In genomic region chr7:148026713-148027112, GRCh38 we compare ENCODE assay signal across 17 cellular contexts.
A peak's percentile ranks its signal among the peaks of the same experiment; 100 is the strongest.
DNase-seq lines count a peak whose midpoint lies in the region; ATAC-seq, FAIRE-seq and TF ChIP-seq lines count a peak whose summit lies in the region.
"Had no signal": no experiment of that assay in that cellular context is flagged by ENCODE, and none has a peak within 500 bp of the region (broad histone marks: within the 10 kb centered on the region; RNA-seq: fewer than 3 reads in every experiment).

No MANE protein-coding gene starts in this region.

- no peaks in the 10 kb centered on the region; a peak in 1 of 4 replicates for H3K9me3 ChIP-seq in H1 (ENCODE audit: insufficient read depth in 2 of 2, low read depth in 1 of 2, low read length in 1 of 2)

- no peaks in the 10 kb centered on the region for H3K79me2 ChIP-seq in H1 (ENCODE audit: control insufficient read depth in 1 of 2, insufficient read depth in 2 of 2, low read length in 2 of 2)

- no peak overlapping the region for H2BK5ac ChIP-seq in H1 (ENCODE audit: low read depth, low read length)

- no peak overlapping the region for H3K23ac ChIP-seq in H1 (ENCODE audit: insufficient read length)

- no peaks in the 10 kb centered on the region for H3K79me1 ChIP-seq in H1 (ENCODE audit: low read depth, low read length)

- H3K4me1 ChIP-seq in H1 (replicated peaks in 1 of 4; ENCODE audit: control insufficient read depth in 3 of 4, insufficient read depth in 4 of 4, low read length in 3 of 4) = peaks cover 0 to 6% (median 3%) of the 10 kb centered on the region in 4 experiments; a peak in 3 of 7 replicates

- H3K9me3 Mint-ChIP-seq in activated CD4-positive, alpha-beta T cell treated with anti-CD3 and anti-CD28 coated beads, Interleukin-2, amount 10 ng/mL, durations not matched to agents 24 days and 14 days = no peaks in the 10 kb centered on the region

- H3K36me3 Mint-ChIP-seq in activated CD4-positive, alpha-beta T cell treated with anti-CD3 and anti-CD28 coated beads, Interleukin-2, amount 10 ng/mL, durations not matched to agents 24 days and 14 days (ENCODE audit: low read depth) = no peaks in the 10 kb centered on the region
- H3K36me3 Mint-ChIP-seq: CD4-positive, alpha-beta memory T cell had no signal

- no peak overlapping the region for H3K4me2 ChIP-seq in H1 (ENCODE audit: insufficient read depth in 1 of 2, low read depth in 2 of 2, low read length in 2 of 2)

- no peak overlapping the region for H3K4ac ChIP-seq in H1 (replicated peaks; ENCODE audit: insufficient read length, low read depth, low read length)

- H3K9ac ChIP-seq in H1 (replicated peaks in 1 of 4; ENCODE audit: extremely low read depth in 1 of 4, low read depth in 3 of 4, low read length in 3 of 4) = no peak overlapping the region

- ATAC-seq in GM18867 (IDR thresholded peaks at IDR 0.05; ENCODE audit: unreplicated experiment) (peak; percentile 71), HG03432 (IDR thresholded peaks at IDR 0.05; ENCODE audit: unreplicated experiment) (peak; percentile 54)
- ATAC-seq: GM12878 had no signal

- H3K27ac ChIP-seq in H1 (ENCODE audit: low read depth, low read length) = no peak overlapping the region

- H3K56ac ChIP-seq in H1 (replicated peaks; ENCODE audit: insufficient read length, low read depth, low read length) = no peak overlapping the region

- no peaks in the 10 kb centered on the region for H3K23me2 ChIP-seq in H1 (ENCODE audit: low read depth, low read length)

- CTCF ChIA-PET in H1 (lab: Charles Lee; ENCODE audit: partially characterized antibody) = no interaction called here

- no peak for TF ChIP-seq POLR2A in H1 (IDR thresholded peaks at IDR 0.05; ENCODE audit: control extremely low read depth in 1 of 2, low read depth in 2 of 2, low read length in 2 of 2)

- no peak overlapping the region for H2BK20ac ChIP-seq in H1 (ENCODE audit: low read length)

- H3K4me3 ChIP-seq in H1 (ENCODE audit: extremely low read depth in 1 of 4, insufficient read depth in 2 of 4, low read depth in 3 of 4, low read length in 4 of 4) = no peak overlapping the region
- H3K4me3 ChIP-seq: GM12878 had no signal

- H3K14ac ChIP-seq in H1 (ENCODE audit: insufficient read length) = no peak overlapping the region

- H4K20me1 ChIP-seq in H1 (replicated peaks in 1 of 2; ENCODE audit: control insufficient read depth in 1 of 2, insufficient read depth in 2 of 2, low read length in 2 of 2) = no peaks in the 10 kb centered on the region

- no peak overlapping the region for H2BK12ac ChIP-seq in H1 (ENCODE audit: low read depth, low read length)

- H2BK15ac ChIP-seq in H1 (ENCODE audit: low read length) = no peak overlapping the region

- no peak overlapping the region for H2AK5ac ChIP-seq in H1 (ENCODE audit: low read depth, low read length)

- H4K91ac ChIP-seq in H1 (replicated peaks; ENCODE audit: insufficient read length, low read length) = no peak overlapping the region

- H3K4me3 Mint-ChIP-seq in activated CD4-positive, alpha-beta T cell treated with anti-CD3 and anti-CD28 coated beads, Interleukin-2, amount 10 ng/mL, durations not matched to agents 24 days and 14 days = no peak overlapping the region
- H3K4me3 Mint-ChIP-seq: CD4-positive, alpha-beta memory T cell had no signal

- peak; percentile 19 for FAIRE-seq in H1 (lab: Jason Lieb, UNC)
- FAIRE-seq: GM12878, GM19239 had no signal

- no peaks in the 10 kb centered on the region for H3K4me1 Mint-ChIP-seq in activated CD4-positive, alpha-beta T cell treated with anti-CD3 and anti-CD28 coated beads, Interleukin-2, amount 10 ng/mL, durations not matched to agents 24 days and 14 days
- H3K4me1 Mint-ChIP-seq: CD4-positive, alpha-beta memory T cell had no signal

- no peak overlapping the region for H4K8ac ChIP-seq in H1 (ENCODE audit: extremely low read depth, insufficient read depth, low read length)

- no peak overlapping the region for H3K27ac Mint-ChIP-seq in activated CD4-positive, alpha-beta T cell treated with anti-CD3 and anti-CD28 coated beads, Interleukin-2, amount 10 ng/mL, durations not matched to agents 24 days and 14 days
- H3K27ac Mint-ChIP-seq: CD4-positive, alpha-beta memory T cell had no signal

- no peak overlapping the region for H4K5ac ChIP-seq in H1 (ENCODE audit: insufficient read length, low read depth, low read length)

- POLR2A ChIA-PET in H1 (lab: Charles Lee; ENCODE audit: partially characterized antibody) = no interaction called here

- intact Hi-C loops in activated CD4-positive, alpha-beta T cell treated with anti-CD3 and anti-CD28 coated beads, Interleukin-2, amount 10 ng/mL, durations not matched to agents 24 days and 14 days (cut with micrococcal nuclease) = no loop called here

- peaks cover 6 to 28% (median 24%) of the 10 kb centered on the region in 4 experiments for H3K27me3 ChIP-seq in H1 (replicated peaks in 1 of 4; ENCODE audit: control insufficient read depth in 3 of 4, extremely low read depth in 1 of 4, insufficient read depth in 3 of 4, low read length in 3 of 4)

- no peak overlapping the region for H2AFZ ChIP-seq in H1 (ENCODE audit: low read length)

- H3K36me3 ChIP-seq in H1 (ENCODE audit: control insufficient read depth in 2 of 4, insufficient read depth in 4 of 4, low read length in 3 of 4) = no peaks in the 10 kb centered on the region

- H3K18ac ChIP-seq in H1 (ENCODE audit: extremely low read depth, low read length) = no peak overlapping the region

- no peak overlapping the region for H2BK120ac ChIP-seq in H1 (replicated peaks; ENCODE audit: low read depth, low read length)

- TF ChIP-seq CTCF in H1 (IDR thresholded peaks at IDR 0.05; ENCODE audit: control extremely low read depth in 1 of 3, insufficient read depth in 1 of 3, low read depth in 1 of 3, low read length in 3 of 3) = no peak

- no peak for DNase-seq in H1 (ENCODE audit: low read depth in 1 of 2, low spot score in 2 of 2)
- no peak for DNase-seq in GDM1 (lab: John Stamatoyannopoulos, UW)
- DNase-seq in activated CD4-positive, alpha-beta T cell treated with anti-CD3 and anti-CD28 coated beads, Interleukin-2, amount 10 ng/mL, durations not matched to agents 24 days and 14 days = no peak
- DNase-seq in effector CD8-positive, alpha-beta T cell (lab: John Stamatoyannopoulos, UW) = no peak
- DNase-seq: C1 segment of cervical spinal cord; Calu3; CD4-positive, alpha-beta memory T cell; COR-L47; DMS53; DMS79 treated with DMSO at 0.1 percent for 48 hours; GOT3; H7; HCEC 1CT had no signal

- WGBS in H1 (ENCODE audit: extremely low coverage in 1 of 2, insufficient coverage in 1 of 2, insufficient read length in 1 of 2, insufficient replicate concordance in 2 of 2, low coverage in 1 of 2, low lambda C conversion rate in 2 of 2, missing lambda C conversion rate in 1 of 2), 2 experiments = 54% methylated on average over 3 of the region's 5 CpGs; no CpG with 5 or more reads in 1 of the 2 experiments

- H3K27me3 Mint-ChIP-seq in activated CD4-positive, alpha-beta T cell treated with anti-CD3 and anti-CD28 coated beads, Interleukin-2, amount 10 ng/mL, durations not matched to agents 24 days and 14 days = no peaks in the 10 kb centered on the region
- H3K27me3 Mint-ChIP-seq: CD4-positive, alpha-beta memory T cell had no signal

- no peak for TF ChIP-seq RAD21 in H1 (IDR thresholded peaks at IDR 0.05 in 1 of 2, conservative IDR thresholded peaks at IDR 0.05 in 1 of 2; ENCODE audit: low read depth in 2 of 2, low read length in 2 of 2)

- no peak for TF ChIP-seq EP300 in H1 (IDR thresholded peaks at IDR 0.05; ENCODE audit: borderline replicate concordance in 1 of 2, low read depth in 2 of 2, low read length in 2 of 2)

TF ChIP-seq in H1, 55 proteins besides CTCF, POLR2A, EP300 and RAD21 (continues in another document):
- no peak for TF ChIP-seq EGR1 (IDR thresholded peaks at IDR 0.05; ENCODE audit: borderline replicate concordance, low read depth, low read length)
- TF ChIP-seq RNF2 (IDR thresholded peaks at IDR 0.05; ENCODE audit: borderline replicate concordance, low read depth, low read length, missing control alignments, poor library complexity, severe bottlenecking) = no peak
- TF ChIP-seq KDM1A (IDR thresholded peaks at IDR 0.05; ENCODE audit: borderline replicate concordance, low read length) = no peak
- TF ChIP-seq ZNF274 (IDR thresholded peaks at IDR 0.05; ENCODE audit: borderline replicate concordance, extremely low read depth, low read length) = no peak
- no peak for TF ChIP-seq HDAC2 (IDR thresholded peaks at IDR 0.05; ENCODE audit: borderline replicate concordance in 1 of 2, low read depth in 2 of 2, low read length in 2 of 2)
- TF ChIP-seq PHF8 (conservative IDR thresholded peaks at IDR 0.05; ENCODE audit: low read depth, low read length) = no peak
- TF ChIP-seq SIN3A (conservative IDR thresholded peaks at IDR 0.05 in 1 of 2, IDR thresholded peaks at IDR 0.05 in 1 of 2; ENCODE audit: low read depth in 1 of 2, low read length in 2 of 2) = no peak
- no peak for TF ChIP-seq TCF12 (IDR thresholded peaks at IDR 0.05; ENCODE audit: low read depth, low read length)
- no peak for TF ChIP-seq JUND (IDR thresholded peaks at IDR 0.05; ENCODE audit: low read length)
- TF ChIP-seq TBP (IDR thresholded peaks at IDR 0.05; ENCODE audit: low read depth, low read length) = no peak
- no peak for TF ChIP-seq HDAC6 (IDR thresholded peaks at IDR 0.05; ENCODE audit: low read depth, low read length)
- TF ChIP-seq SP4 (IDR thresholded peaks at IDR 0.05; ENCODE audit: low read length) = no peak
- no peak for TF ChIP-seq JUN (IDR thresholded peaks at IDR 0.05; ENCODE audit: low read depth, low read length)
- TF ChIP-seq CTBP2 (IDR thresholded peaks at IDR 0.05; ENCODE audit: borderline replicate concordance, insufficient read depth, insufficient read length, low read length) = no peak
